In the genomic region with DNA sequence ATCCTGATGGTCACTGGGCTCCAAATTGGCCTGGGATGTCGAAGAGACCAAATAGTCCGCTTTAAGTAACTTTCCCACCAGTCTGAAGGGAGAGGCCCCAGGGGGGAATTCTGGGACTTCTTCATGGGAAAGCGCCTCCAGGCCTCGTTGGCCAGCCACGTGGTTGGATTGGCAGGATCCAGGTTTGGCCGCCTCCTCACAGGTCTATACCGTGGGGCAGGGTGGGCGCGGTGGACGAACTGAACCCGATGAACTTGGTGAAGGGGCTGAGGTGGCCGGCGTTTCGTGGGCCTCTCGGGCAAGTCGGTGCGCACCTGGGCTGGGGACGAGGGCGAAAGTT, we compare ENCODE assay signal across 2 cellular contexts.
TF ChIP-seq lines count a peak whose summit lies in the region.

No MANE protein-coding gene starts in this region.

TF ChIP-seq in SK-N-SH, 30 proteins besides CTCF, POLR2A, EP300 and RAD21 (continued from another document):
- TF ChIP-seq, protein P1, sequence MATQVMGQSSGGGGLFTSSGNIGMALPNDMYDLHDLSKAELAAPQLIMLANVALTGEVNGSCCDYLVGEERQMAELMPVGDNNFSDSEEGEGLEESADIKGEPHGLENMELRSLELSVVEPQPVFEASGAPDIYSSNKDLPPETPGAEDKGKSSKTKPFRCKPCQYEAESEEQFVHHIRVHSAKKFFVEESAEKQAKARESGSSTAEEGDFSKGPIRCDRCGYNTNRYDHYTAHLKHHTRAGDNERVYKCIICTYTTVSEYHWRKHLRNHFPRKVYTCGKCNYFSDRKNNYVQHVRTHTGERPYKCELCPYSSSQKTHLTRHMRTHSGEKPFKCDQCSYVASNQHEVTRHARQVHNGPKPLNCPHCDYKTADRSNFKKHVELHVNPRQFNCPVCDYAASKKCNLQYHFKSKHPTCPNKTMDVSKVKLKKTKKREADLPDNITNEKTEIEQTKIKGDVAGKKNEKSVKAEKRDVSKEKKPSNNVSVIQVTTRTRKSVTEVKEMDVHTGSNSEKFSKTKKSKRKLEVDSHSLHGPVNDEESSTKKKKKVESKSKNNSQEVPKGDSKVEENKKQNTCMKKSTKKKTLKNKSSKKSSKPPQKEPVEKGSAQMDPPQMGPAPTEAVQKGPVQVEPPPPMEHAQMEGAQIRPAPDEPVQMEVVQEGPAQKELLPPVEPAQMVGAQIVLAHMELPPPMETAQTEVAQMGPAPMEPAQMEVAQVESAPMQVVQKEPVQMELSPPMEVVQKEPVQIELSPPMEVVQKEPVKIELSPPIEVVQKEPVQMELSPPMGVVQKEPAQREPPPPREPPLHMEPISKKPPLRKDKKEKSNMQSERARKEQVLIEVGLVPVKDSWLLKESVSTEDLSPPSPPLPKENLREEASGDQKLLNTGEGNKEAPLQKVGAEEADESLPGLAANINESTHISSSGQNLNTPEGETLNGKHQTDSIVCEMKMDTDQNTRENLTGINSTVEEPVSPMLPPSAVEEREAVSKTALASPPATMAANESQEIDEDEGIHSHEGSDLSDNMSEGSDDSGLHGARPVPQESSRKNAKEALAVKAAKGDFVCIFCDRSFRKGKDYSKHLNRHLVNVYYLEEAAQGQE (IDR thresholded peaks at IDR 0.05; ENCODE audit: low read depth, low read length): no peak
- no peak for TF ChIP-seq JUND (IDR thresholded peaks at IDR 0.05)
- TF ChIP-seq MXI1 (IDR thresholded peaks at IDR 0.05; ENCODE audit: low read depth, low read length): no peak
- TF ChIP-seq TEAD4 (IDR thresholded peaks at IDR 0.05; ENCODE audit: borderline replicate concordance, insufficient read depth): no peak
- TF ChIP-seq NRF1 (IDR thresholded peaks at IDR 0.05; ENCODE audit: low read depth, low read length): no peak

TF ChIP-seq in SK-N-SH treated with all-trans-retinoic acid at 6 μM for 48 hours, 23 proteins besides CTCF, POLR2A, EP300 and RAD21 (continued from another document):
- TF ChIP-seq PATZ1 (CRISPR knock-in tag; IDR thresholded peaks at IDR 0.05; ENCODE audit: borderline replicate concordance) (no peak), GLIS3 (CRISPR knock-in tag; IDR thresholded peaks at IDR 0.05) (no peak), ESRRG (CRISPR knock-in tag; IDR thresholded peaks at IDR 0.05) (no peak), TOX (CRISPR knock-in tag; IDR thresholded peaks at IDR 0.05; ENCODE audit: borderline replicate concordance) (no peak), ZNF70 (CRISPR knock-in tag; IDR thresholded peaks at IDR 0.05) (no peak)
